Comparison of ENCODE assay signal across 29 cellular contexts in the genomic region with DNA sequence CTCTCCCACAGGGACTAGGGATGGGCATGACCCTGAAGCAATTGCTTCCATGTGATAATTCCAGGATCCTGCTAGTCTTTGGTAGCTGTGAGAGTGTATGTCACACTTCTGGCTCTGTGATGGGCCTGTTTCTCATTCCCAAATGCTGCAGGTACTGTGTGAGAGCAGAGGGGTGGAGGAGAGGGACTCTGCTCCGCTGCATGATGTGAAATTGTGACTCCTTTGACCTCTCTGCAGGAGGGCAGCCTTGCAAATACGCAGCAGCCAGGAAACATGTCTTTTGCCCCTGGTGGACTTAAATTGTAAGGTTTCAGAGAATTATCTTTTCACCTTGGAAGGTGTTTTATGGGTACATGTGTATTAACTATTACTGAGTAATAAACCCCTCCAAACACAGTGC.
"Had no signal": no experiment of that assay in that cellular context is flagged by ENCODE, and none has a peak within 500 bp of the region (broad histone marks: within the 10 kb centered on the region; RNA-seq: fewer than 3 reads in every experiment).

No MANE protein-coding gene starts in this region.

- H3K27me3 Mint-ChIP-seq: stimulated activated memory B cell treated with anti-CD40 and anti-IgM and Interleukin-4, amounts not matched to agents 10 μg/mL and 1 μg/mL and 100 μg/mL, for 72 hours; stimulated activated naive CD8-positive, alpha-beta T cell treated with anti-CD3 and anti-CD28 coated beads, Interleukin-15, amount 100 ng/mL, for 72 hours had no signal

- H3K4me2 ChIP-seq: smooth muscle cell had no signal

- H3K36me3 ChIP-seq: left lung, lower lobe of right lung, ovary, right atrium auricular region, right lobe of liver, thyroid gland, transverse colon, upper lobe of right lung had no signal

- H3K4me3 Mint-ChIP-seq: immature natural killer cell; mesothelial cell of epicardium; natural killer cell; nephron progenitor cell; stimulated activated memory B cell treated with anti-CD40 and anti-IgM and Interleukin-4, amounts not matched to agents 10 μg/mL and 1 μg/mL and 100 μg/mL, for 72 hours; stimulated activated naive CD8-positive, alpha-beta T cell treated with anti-CD3 and anti-CD28 coated beads, Interleukin-15, amount 100 ng/mL, for 72 hours had no signal

- H3K36me3 Mint-ChIP-seq: immature natural killer cell; mesothelial cell of epicardium; naive B cell; natural killer cell; stimulated activated memory B cell treated with anti-CD40 and anti-IgM and Interleukin-4, amounts not matched to agents 10 μg/mL and 1 μg/mL and 100 μg/mL, for 72 hours had no signal

- H3K9me3 ChIP-seq: left lung, lower lobe of right lung, ovary, right atrium auricular region, right lobe of liver, testis, thyroid gland, transverse colon, upper lobe of right lung had no signal

- H3K9me3 Mint-ChIP-seq: immature natural killer cell; mesothelial cell of epicardium; natural killer cell; nephron progenitor cell; stimulated activated memory B cell treated with anti-CD40 and anti-IgM and Interleukin-4, amounts not matched to agents 10 μg/mL and 1 μg/mL and 100 μg/mL, for 72 hours had no signal

- ATAC-seq: left colon; left lung; natural killer cell; right lobe of liver; stimulated activated memory B cell treated with anti-CD40 and anti-IgM and Interleukin-4, amounts not matched to agents 10 μg/mL and 1 μg/mL and 100 μg/mL, for 72 hours; stimulated activated naive CD8-positive, alpha-beta T cell treated with anti-CD3 and anti-CD28 coated beads, Interleukin-15, amount 100 ng/mL, for 72 hours; upper lobe of right lung had no signal

- H3K4me3 ChIP-seq: left lung, lower lobe of right lung, ovary, right atrium auricular region, right lobe of liver, smooth muscle cell, testis, thyroid gland, transverse colon, upper lobe of right lung had no signal

- H3K4me1 Mint-ChIP-seq: mesothelial cell of epicardium; naive B cell; natural killer cell; stimulated activated memory B cell treated with anti-CD40 and anti-IgM and Interleukin-4, amounts not matched to agents 10 μg/mL and 1 μg/mL and 100 μg/mL, for 72 hours had no signal

- DNase-seq: hypothalamus; immature natural killer cell; kidney; left colon; left lung; lower lobe of right lung; mammary epithelial cell; mesenchymal stem cell; naive B cell; natural killer cell; nephron progenitor cell; ovary; right lobe of liver; stimulated activated CD4-positive, alpha-beta T cell treated with anti-CD3 and anti-CD28 coated beads, Interleukin-1b, Interleukin-23, amount 100 ng/mL, for 48 hours; stimulated activated CD4-positive, alpha-beta T cell treated with anti-CD3 and anti-CD28 coated beads, Interleukin-2, amount 100 ng/mL, for 48 hours; stimulated activated CD4-positive, alpha-beta T cell treated with anti-CD3 and anti-CD28 coated beads, Interleukin-4, amount 100 ng/mL, for 4 hours; stimulated activated CD8-positive, alpha-beta memory T cell treated with anti-CD3 and anti-CD28 coated beads, Interleukin-4, amount 100 ng/mL, for 48 hours; stimulated activated naive CD4-positive, alpha-beta T cell treated with Interleukin-2 at 50 U/mL for 16 hours; stimulated activated naive CD8-positive, alpha-beta T cell treated with anti-CD3 and anti-CD28 coated beads, Interleukin-15, amount 100 ng/mL, for 72 hours; substantia nigra; testis; thyroid gland; transverse colon; upper lobe of right lung had no signal

- H3K27ac ChIP-seq: left lung, lower lobe of right lung, ovary, right atrium auricular region, right lobe of liver, testis, thyroid gland, transverse colon, upper lobe of right lung had no signal

- H3K27ac Mint-ChIP-seq: immature natural killer cell; mesothelial cell of epicardium; natural killer cell; nephron progenitor cell; progenitor cell of endocrine pancreas; stimulated activated memory B cell treated with anti-CD40 and anti-IgM and Interleukin-4, amounts not matched to agents 10 μg/mL and 1 μg/mL and 100 μg/mL, for 72 hours; stimulated activated naive CD8-positive, alpha-beta T cell treated with anti-CD3 and anti-CD28 coated beads, Interleukin-15, amount 100 ng/mL, for 72 hours had no signal

- H3K27me3 ChIP-seq: ovary, right atrium auricular region, right lobe of liver, testis, thyroid gland, upper lobe of right lung had no signal

- H3K4me1 ChIP-seq: lower lobe of right lung, right atrium auricular region, right lobe of liver, testis, thyroid gland, transverse colon, upper lobe of right lung had no signal
